ENCODE assay signal across 12 cellular contexts in the genomic region with DNA sequence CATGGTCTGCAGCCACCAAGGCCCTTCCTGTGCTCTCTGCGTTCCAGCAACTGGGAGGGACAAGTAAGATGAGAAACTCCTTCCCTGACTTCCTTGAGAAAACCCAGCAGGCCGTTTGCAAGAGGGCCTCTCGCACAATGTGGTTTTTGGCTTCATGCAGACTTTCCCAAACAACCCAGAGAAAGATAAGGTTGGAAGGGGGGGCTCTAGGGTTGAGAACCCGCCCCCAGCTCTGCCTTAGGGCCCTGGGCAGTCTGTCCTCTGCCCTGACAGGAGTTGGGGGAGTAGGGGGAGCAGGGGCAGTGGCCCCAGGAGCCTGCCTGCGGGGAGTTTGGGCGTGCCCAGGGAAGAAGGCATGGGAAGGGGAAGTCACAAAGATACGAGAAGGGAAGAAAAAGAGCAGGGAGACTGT.
A peak's percentile ranks its signal among the peaks of the same experiment; 100 is the strongest.
DNase-seq lines count a peak whose midpoint lies in the region; ATAC-seq and TF ChIP-seq lines count a peak whose summit lies in the region.
"Had no signal": no experiment of that assay in that cellular context is flagged by ENCODE, and none has a peak within 500 bp of the region (broad histone marks: within the 10 kb centered on the region; RNA-seq: fewer than 3 reads in every experiment).

No MANE protein-coding gene starts in this region.

- H3K36me3 Mint-ChIP-seq in progenitor cell of endocrine pancreas (ENCODE audit: insufficient read depth): peaks cover 1% of the 10 kb centered on the region
- peaks cover 0 to 9% (median 0%) of the 10 kb centered on the region in 3 donors for H3K36me3 Mint-ChIP-seq in immature natural killer cell
- no peaks in the 10 kb centered on the region for H3K36me3 Mint-ChIP-seq in activated T-cell treated with anti-CD3 and anti-CD28 coated beads, Interleukin-2, amount 50 U/mL, for 72 hours (ENCODE audit: insufficient read depth in 2 of 2)

- no peaks in the 10 kb centered on the region for H4K20me1 ChIP-seq in mammary epithelial cell (ENCODE audit: insufficient read depth, low read length)

- H3K4me3 ChIP-seq in right atrium auricular region (no peak overlapping the region), mammary epithelial cell (replicated peaks in 1 of 3; ENCODE audit: insufficient read depth in 1 of 3, low read depth in 2 of 3, low read length in 3 of 3) (no peak overlapping the region)

- 92% methylated on average over 6 of the region's 7 CpGs for WGBS in mammary epithelial cell (ENCODE audit: low coverage, missing lambda C conversion rate)

- H3K36me3 ChIP-seq in right atrium auricular region (no peaks in the 10 kb centered on the region), mammary epithelial cell (ENCODE audit: insufficient read depth, low read length) (no peaks in the 10 kb centered on the region)

- no TSS peak for BruUV-seq in mammary epithelial cell (replicated peaks; lab: Mats Ljungman, UMichigan)

- H3K79me2 ChIP-seq in mammary epithelial cell (ENCODE audit: insufficient read depth, low read length): no peaks in the 10 kb centered on the region

- H3K4me1 Mint-ChIP-seq in progenitor cell of endocrine pancreas (ENCODE audit: low read depth): peaks cover 19% of the 10 kb centered on the region
- H3K4me1 Mint-ChIP-seq in immature natural killer cell: peaks cover 58 to 72% of the 10 kb centered on the region in 2 donors
- H3K4me1 Mint-ChIP-seq in activated T-cell treated with anti-CD3 and anti-CD28 coated beads, Interleukin-2, amount 50 U/mL, for 72 hours (ENCODE audit: low read depth): peaks cover 48% of the 10 kb centered on the region

- CTCF ChIA-PET in mammary epithelial cell (lab: Charles Lee; ENCODE audit: low non-redundant PET): no interaction called here

- intact Hi-C loops in mammary epithelial cell (cut with micrococcal nuclease): no loop called here

- H3K4me3 Mint-ChIP-seq in progenitor cell of endocrine pancreas (ENCODE audit: low read depth): no peak overlapping the region
- H3K4me3 Mint-ChIP-seq in immature natural killer cell: peak overlapping the region in 1 of 5 donors; percentile 9
- H3K4me3 Mint-ChIP-seq in activated T-cell treated with anti-CD3 and anti-CD28 coated beads, Interleukin-2, amount 50 U/mL, for 72 hours: no peak overlapping the region

- dilution Hi-C loops in mammary epithelial cell (cut with HindIII; ENCODE audit: low sequenced_read_pairs): no loop called here

- TF ChIP-seq CTCF in right atrium auricular region (IDR thresholded peaks at IDR 0.05): no peak
- no peak for TF ChIP-seq CTCF in progenitor cell of endocrine pancreas (IDR thresholded peaks at IDR 0.05; ENCODE audit: unreplicated experiment)
- no peak for TF ChIP-seq CTCF in mammary epithelial cell (conservative IDR thresholded peaks at IDR 0.05 in 1 of 2, IDR thresholded peaks at IDR 0.05 in 1 of 2; ENCODE audit: extremely low read depth in 1 of 2, insufficient read depth in 1 of 2, low read depth in 1 of 2, low read length in 2 of 2)

- peak overlapping the region; percentile 77 for H3K27ac Mint-ChIP-seq in progenitor cell of endocrine pancreas
- peak overlapping the region in 2 of 6 donors; percentile 18 to 81 for H3K27ac Mint-ChIP-seq in immature natural killer cell
- H3K27ac Mint-ChIP-seq in activated T-cell treated with anti-CD3 and anti-CD28 coated beads, Interleukin-2, amount 50 U/mL, for 72 hours: no peak overlapping the region

- no peak overlapping the region for H3K4me2 ChIP-seq in mammary epithelial cell (ENCODE audit: insufficient read depth, low read depth, low read length)

- H3K9ac ChIP-seq in mammary epithelial cell (ENCODE audit: insufficient read depth, low read length): no peak overlapping the region

- ATAC-seq in activated T-cell treated with anti-CD3 and anti-CD28 coated beads, Interleukin-2, amount 50 U/mL, for 72 hours (replicated peaks in 1 of 2): no peak

- in situ Hi-C loops in mammary epithelial cell (cut with MboI; ENCODE audit: low sequenced_read_pairs in 2 of 2): no loop called here

- H3K27me3 ChIP-seq in right atrium auricular region (no peaks in the 10 kb centered on the region), mammary epithelial cell (ENCODE audit: insufficient read depth, low read length) (no peaks in the 10 kb centered on the region)

- DNase-seq in H4 (ENCODE audit: low spot score) (peak; percentile 27), astrocyte of the hippocampus (ENCODE audit: low read depth, low spot score) (peak; percentile 71), right atrium auricular region (ENCODE audit: low spot score) (peak; percentile 81), progenitor cell of endocrine pancreas (ENCODE audit: low spot score, unreplicated experiment) (no peak), immature natural killer cell (no peak), activated gamma-delta T cell treated with Interleukin-2 at 50 U/mL for 16 hours (no peak), mammary epithelial cell (no peak)
- DNase-seq in activated T-cell treated with anti-CD3 and anti-CD28 coated beads, Interleukin-2, amount 50 U/mL, for 72 hours: no peak
- DNase-seq: GF-D8; HCEC 1CT; NCI-H1092 treated with DMSO at 0.1 percent for 48 hours; stimulated activated CD4-positive, alpha-beta T cell treated with anti-CD3 and anti-CD28 coated beads, Interleukin-4, amount 100 ng/mL, for 24 hours had no signal

- H3K4me1 ChIP-seq in right atrium auricular region (peaks cover 0 to 65% of the 10 kb centered on the region in 2 donors), mammary epithelial cell (ENCODE audit: insufficient read depth, low read length) (peaks cover 26% of the 10 kb centered on the region)

- H3K9me3 ChIP-seq in right atrium auricular region (no peaks in the 10 kb centered on the region), mammary epithelial cell (replicated peaks; ENCODE audit: insufficient read depth, low read length) (no peaks in the 10 kb centered on the region)

- peaks cover 4% of the 10 kb centered on the region for H3K9me3 Mint-ChIP-seq in progenitor cell of endocrine pancreas (ENCODE audit: low read depth)
- H3K9me3 Mint-ChIP-seq in immature natural killer cell: no peaks in the 10 kb centered on the region
- peaks cover 0 to 6% of the 10 kb centered on the region in 2 donors for H3K9me3 Mint-ChIP-seq in activated T-cell treated with anti-CD3 and anti-CD28 coated beads, Interleukin-2, amount 50 U/mL, for 72 hours

- H3K27ac ChIP-seq in right atrium auricular region: peak overlapping the region; percentile 67 to 73
- H3K27ac ChIP-seq in mammary epithelial cell (ENCODE audit: insufficient read depth, low read depth, low read length): no peak overlapping the region

- H2AFZ ChIP-seq in mammary epithelial cell (ENCODE audit: low read depth, low read length): no peak overlapping the region

- H3K27me3 Mint-ChIP-seq in progenitor cell of endocrine pancreas (no peaks in the 10 kb centered on the region), immature natural killer cell (ENCODE audit: low read depth in 3 of 3) (peaks cover 0 to 6% (median 2%) of the 10 kb centered on the region in 3 donors)
- no peaks in the 10 kb centered on the region for H3K27me3 Mint-ChIP-seq in activated T-cell treated with anti-CD3 and anti-CD28 coated beads, Interleukin-2, amount 50 U/mL, for 72 hours (ENCODE audit: low read depth)

Comparison
In these comparisons a context has a peak if more than half of its experiments do, and no peak if none do; other contexts are left out.
1. DNase-seq: peak in H4 (single experiment), astrocyte of the hippocampus (single experiment) and right atrium auricular region (single experiment); none in progenitor cell of endocrine pancreas (single experiment), immature natural killer cell (0 of 3), activated T-cell treated with anti-CD3 and anti-CD28 coated beads, Interleukin-2, amount 50 U/mL, for 72 hours (0 of 2), activated gamma-delta T cell treated with Interleukin-2 at 50 U/mL for 16 hours (single experiment) and mammary epithelial cell (single experiment).